8 cellular contexts compared by ENCODE assay signal in genomic region chr20:40688129-40689099, GRCh38. TPM values are rescaled to one million over a fixed set of nuclear protein-coding genes. Genes with fewer than 3 reads are reported as not detected.
DNase-seq lines count a peak whose midpoint lies in the region; ATAC-seq lines count a peak whose summit lies in the region.

No MANE protein-coding gene starts in this region.

- peaks cover 0 to 21% (median 11%) of the 10 kb centered on the region in 4 donors for H3K4me1 Mint-ChIP-seq in CD4-positive, alpha-beta memory T cell
- peaks cover 11 to 15% of the 10 kb centered on the region in 2 donors for H3K4me1 Mint-ChIP-seq in effector memory CD8-positive, alpha-beta T cell (ENCODE audit: low read depth in 2 of 2)

- H3K27ac ChIP-seq in CD4-positive, alpha-beta memory T cell (ENCODE audit: low read depth, low read length): no peak overlapping the region
- peak overlapping the region; percentile 67 to 75 for H3K27ac ChIP-seq in mucosa of rectum (ENCODE audit: low read depth in 2 of 2, low read length in 2 of 2)

- peaks cover 26% of the 10 kb centered on the region for H3K27me3 ChIP-seq in CD4-positive, alpha-beta memory T cell (ENCODE audit: insufficient read depth, low read length)
- H3K27me3 ChIP-seq in mucosa of rectum (ENCODE audit: control insufficient read depth in 2 of 2, insufficient read depth in 2 of 2, low read length in 2 of 2): peaks cover 55 to 70% of the 10 kb centered on the region in 2 donors

- CTCF ChIA-PET in CD4-positive, alpha-beta memory T cell (lab: Charles Lee; ENCODE audit: partially characterized antibody): interaction anchor here (1.6 kb wide), 1 partner anchor 10 kb away, joined by 5 read pairs; no protein-coding TSS in a partner anchor

- H3K4me3 ChIP-seq in CD4-positive, alpha-beta memory T cell (ENCODE audit: low read length in 2 of 2): no peak overlapping the region
- H3K4me3 ChIP-seq in mucosa of rectum (ENCODE audit: low read length in 2 of 2): peak overlapping the region; percentile 69 to 73

- no peaks in the 10 kb centered on the region for H3K36me3 Mint-ChIP-seq in CD4-positive, alpha-beta memory T cell
- H3K36me3 Mint-ChIP-seq in effector memory CD8-positive, alpha-beta T cell (ENCODE audit: insufficient read depth): peaks cover 11% of the 10 kb centered on the region

- H3K9me3 Mint-ChIP-seq in CD4-positive, alpha-beta memory T cell: peaks cover 0 to 5% (median 0%) of the 10 kb centered on the region in 8 donors
- H3K9me3 Mint-ChIP-seq in effector memory CD8-positive, alpha-beta T cell: no peaks in the 10 kb centered on the region

- peak overlapping the region in 7 of 8 donors; percentile 13 to 62 (median 39) for H3K4me3 Mint-ChIP-seq in CD4-positive, alpha-beta memory T cell
- peak overlapping the region; percentile 75 to 85 for H3K4me3 Mint-ChIP-seq in effector memory CD8-positive, alpha-beta T cell

- peaks cover 46 to 61% of the 10 kb centered on the region in 2 donors for H3K27me3 Mint-ChIP-seq in CD4-positive, alpha-beta memory T cell
- peaks cover 64 to 95% of the 10 kb centered on the region in 2 donors for H3K27me3 Mint-ChIP-seq in effector memory CD8-positive, alpha-beta T cell

- peaks cover 11% of the 10 kb centered on the region for H3K4me1 ChIP-seq in CD4-positive, alpha-beta memory T cell (ENCODE audit: insufficient read depth, low read length)
- H3K4me1 ChIP-seq in mucosa of rectum (ENCODE audit: control insufficient read depth in 2 of 2, insufficient read depth in 2 of 2, low read length in 2 of 2): peaks cover 13 to 20% of the 10 kb centered on the region in 2 donors

- H3K9ac ChIP-seq in mucosa of rectum (ENCODE audit: low read depth in 1 of 2, low read length in 2 of 2): peak overlapping the region; percentile 47 to 64

- H3K27ac Mint-ChIP-seq in CD4-positive, alpha-beta memory T cell: no peak overlapping the region
- H3K27ac Mint-ChIP-seq in effector memory CD8-positive, alpha-beta T cell: no peak overlapping the region

- H3K9me3 ChIP-seq in CD4-positive, alpha-beta memory T cell (ENCODE audit: control insufficient read depth in 1 of 2, low read length in 2 of 2): no peaks in the 10 kb centered on the region
- H3K9me3 ChIP-seq in mucosa of rectum (ENCODE audit: control insufficient read depth in 2 of 2, low read length in 2 of 2): no peaks in the 10 kb centered on the region

- POLR2A ChIA-PET in CD4-positive, alpha-beta memory T cell (lab: Charles Lee; ENCODE audit: partially characterized antibody): no interaction called here

- no peak for ATAC-seq in effector memory CD8-positive, alpha-beta T cell (replicated peaks)

- intact Hi-C loops in CD4-positive, alpha-beta memory T cell (cut with micrococcal nuclease): no loop called here

- no peaks in the 10 kb centered on the region for H3K36me3 ChIP-seq in CD4-positive, alpha-beta memory T cell (ENCODE audit: insufficient read depth, low read length)
- H3K36me3 ChIP-seq in mucosa of rectum (ENCODE audit: control insufficient read depth in 2 of 2, insufficient read depth in 2 of 2, low read length in 2 of 2): no peaks in the 10 kb centered on the region

- no peak for DNase-seq in CD4-positive, alpha-beta memory T cell
- peak; percentile 10 for DNase-seq in NCI-H69 (lab: John Stamatoyannopoulos, UW)
- no peak for DNase-seq in effector memory CD8-positive, alpha-beta T cell
- DNase-seq in GM19240 (ENCODE audit: insufficient read length, low spot score): no peak
- no peak for DNase-seq in midbrain (lab: John Stamatoyannopoulos, UW)
- DNase-seq in glomerular visceral epithelial cell (ENCODE audit: extremely low spot score): no peak
- no peak for DNase-seq in occipital lobe (lab: John Stamatoyannopoulos, UW)

RNA-seq across cellular contexts. Expression of gene MAFB, which starts 0.6 kb away (rescaled TPM):
- total RNA-seq in CD4-positive, alpha-beta memory T cell: 1 to 10 TPM; 2.2 to 2.6 TPM
- under 1 TPM in 1 of 2 donors, not detected in 1; 0.07 TPM for polyA plus RNA-seq in CD4-positive, alpha-beta memory T cell
- total RNA-seq in occipital lobe: 11.1 TPM

Comparison
In these comparisons a context has a peak if more than half of its experiments do, and no peak if none do; other contexts are left out.
1. H3K4me3 ChIP-seq: peak in mucosa of rectum (2 of 2); none in CD4-positive, alpha-beta memory T cell (0 of 2).